ENCODE assay signal across 24 cellular contexts in the genomic region with DNA sequence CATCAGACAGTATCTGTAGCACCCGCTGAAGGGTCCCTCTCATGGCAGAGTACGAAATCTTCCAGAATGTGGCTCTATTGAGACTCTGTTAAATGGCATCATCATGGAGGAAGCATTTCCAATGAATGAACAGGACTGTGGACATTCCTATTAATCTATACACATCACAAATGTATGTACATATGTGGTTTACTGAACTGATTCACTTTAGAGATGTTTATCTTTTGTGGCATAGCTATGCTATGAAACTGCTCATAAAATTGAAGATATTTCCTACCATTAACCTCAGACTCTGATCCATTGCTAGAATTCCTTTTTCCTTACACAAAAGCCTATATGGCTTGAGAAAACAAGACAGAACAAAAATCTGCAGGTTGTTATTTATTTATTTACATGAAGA.
A peak's percentile ranks its signal among the peaks of the same experiment; 100 is the strongest.
DNase-seq lines count a peak whose midpoint lies in the region; ATAC-seq, FAIRE-seq and TF ChIP-seq lines count a peak whose summit lies in the region.
"Had no signal": no experiment of that assay in that cellular context is flagged by ENCODE, and none has a peak within 500 bp of the region (broad histone marks: within the 10 kb centered on the region; RNA-seq: fewer than 3 reads in every experiment).

No MANE protein-coding gene starts in this region.

- intact Hi-C loops in Panc1 (cut with micrococcal nuclease; ENCODE audit: unreplicated experiment) = no loop called here
- intact Hi-C loops in transverse colon (cut with DNase I; ENCODE audit: low total_unique reads) = no loop called here

- H3K27me3 ChIP-seq in GM23248 (replicated peaks; ENCODE audit: insufficient read depth) = no peaks in the 10 kb centered on the region
- no peaks in the 10 kb centered on the region for H3K27me3 ChIP-seq in Panc1 (ENCODE audit: control insufficient read depth, insufficient read depth, low read length)
- H3K27me3 ChIP-seq in transverse colon = no peaks in the 10 kb centered on the region
- H3K27me3 ChIP-seq: neural progenitor cell had no signal

- H4K20me1 ChIP-seq in GM23248 (ENCODE audit: insufficient read depth) = no peaks in the 10 kb centered on the region

- 33% methylated on average over 2 of the region's 2 CpGs for WGBS in GM23248 (ENCODE audit: low coverage in 1 of 2, low lambda C conversion rate in 2 of 2, missing lambda C conversion rate in 2 of 2), 2 experiments
- WGBS in transverse colon (ENCODE audit: low coverage in 1 of 2), 2 donors = 69 to 84% methylated on average over 2 of the region's 2 CpGs

- H3K4me1 ChIP-seq in GM23248 (ENCODE audit: insufficient read depth) = no peaks in the 10 kb centered on the region
- H3K4me1 ChIP-seq in Panc1 (ENCODE audit: control insufficient read depth, insufficient read depth, low read length) = no peaks in the 10 kb centered on the region; the same call in 1 of the 2 replicates
- H3K4me1 ChIP-seq in transverse colon = no peaks in the 10 kb centered on the region
- H3K4me1 ChIP-seq: psoas muscle had no signal

- no TSS peak for BruUV-seq in Panc1 (replicated peaks; lab: Mats Ljungman, UMichigan)

- H3K79me2 ChIP-seq in GM23248 (ENCODE audit: insufficient read depth) = no peaks in the 10 kb centered on the region

- no peak overlapping the region for H3K27ac ChIP-seq in GM23248
- no peak overlapping the region for H3K27ac ChIP-seq in Panc1 (ENCODE audit: low read length)
- H3K27ac ChIP-seq in transverse colon = no peak overlapping the region
- H3K27ac ChIP-seq: KMS-11, neural progenitor cell, psoas muscle, RWPE1, skin epidermis had no signal

- CTCF ChIA-PET in Panc1 (lab: Charles Lee) = interaction anchor here (0.6 kb wide), 1 partner anchor 90 kb away, joined by 4 read pairs; no protein-coding TSS in a partner anchor

- no peak for TF ChIP-seq EP300 in transverse colon (IDR thresholded peaks at IDR 0.05; ENCODE audit: low read depth)

- H2AFZ ChIP-seq in GM23248 = no peak overlapping the region
- H2AFZ ChIP-seq: neural progenitor cell had no signal

- H3K36me3 ChIP-seq in GM23248 (ENCODE audit: low read depth) (no peaks in the 10 kb centered on the region), Panc1 (ENCODE audit: control insufficient read depth, insufficient read depth, low read length) (no peaks in the 10 kb centered on the region), transverse colon (no peaks in the 10 kb centered on the region)
- H3K36me3 ChIP-seq: neural progenitor cell had no signal

- peak; percentile 96 for ATAC-seq in Panc1
- no peak for ATAC-seq in GM21360 (IDR thresholded peaks at IDR 0.05; ENCODE audit: unreplicated experiment)
- ATAC-seq: left ventricle myocardium superior, mucosa of descending colon, psoas muscle had no signal

- TF ChIP-seq POLR2A in transverse colon (IDR thresholded peaks at IDR 0.05) = no peak

- H3K4me2 ChIP-seq in GM23248 (ENCODE audit: unreplicated experiment) = no peak overlapping the region
- H3K4me2 ChIP-seq: KMS-11 had no signal

- DNase-seq in GM23248 (peak; percentile 17), Panc1 (ENCODE audit: low read depth, low spot score) (peak; percentile 28), dedifferentiated amniotic fluid mesenchymal stem cell (ENCODE audit: extremely low spot score) (peak; percentile 31), urothelium cell line (ENCODE audit: low spot score) (peak; percentile 10), transverse colon (no peak), NCI-H1417 treated with DMSO at 0.1 percent for 48 hours (lab: John Stamatoyannopoulos, UW) (no peak)
- DNase-seq: activated CD4-positive, alpha-beta T cell treated with anti-CD3 and anti-CD28 coated beads for 1 hour; activated naive CD4-positive, alpha-beta T cell treated with anti-CD3 and anti-CD28 coated beads, Interleukin-2, amount 10 ng/mL, durations not matched to agents 7 days and 5 days; activated T-cell treated with anti-CD3 and anti-CD28 coated beads, Interleukin-2, amount 50 U/mL, for 48 hours; COR-L47; head of caudate nucleus; left ventricle myocardium superior; mucosa of descending colon; NCI-H1048; NCI-H2081; psoas muscle; stimulated activated CD4-positive, alpha-beta T cell treated with anti-CD3 and anti-CD28 coated beads, Interleukin-2, amount 100 ng/mL, for 24 hours; stimulated activated naive CD4-positive, alpha-beta T cell had no signal

- no peaks in the 10 kb centered on the region for H3F3A ChIP-seq in GM23248 (ENCODE audit: insufficient read depth)

- no peak overlapping the region for H3K9ac ChIP-seq in GM23248
- H3K9ac ChIP-seq: KMS-11, neural progenitor cell had no signal

- no peaks in the 10 kb centered on the region for H3K9me2 ChIP-seq in GM23248 (ENCODE audit: insufficient read depth)

- no peaks in the 10 kb centered on the region for H3K9me3 ChIP-seq in GM23248 (ENCODE audit: low read depth)
- no peaks in the 10 kb centered on the region for H3K9me3 ChIP-seq in Panc1 (ENCODE audit: control insufficient read depth, insufficient read depth, low read depth, low read length)
- no peaks in the 10 kb centered on the region for H3K9me3 ChIP-seq in transverse colon
- H3K9me3 ChIP-seq: mucosa of descending colon, psoas muscle had no signal

- no peak for FAIRE-seq in urothelium cell line (lab: Jason Lieb, UNC)
- FAIRE-seq: GM18507 had no signal

- in situ Hi-C loops in GM23248 (cut with MboI) (no loop called here), Panc1 (cut with HindIII; ENCODE audit: low pct_unique_long_range_greater_than_20kb, low sequenced_read_pairs) (no loop called here), transverse colon (cut with MboI; ENCODE audit: low pct_ligation_motif_present in 1 of 4, low pct_unique_long_range_greater_than_20kb in 1 of 4, low sequenced_read_pairs in 3 of 4) (no loop called here)

- POLR2A ChIA-PET in Panc1 (lab: Charles Lee) = no interaction called here

- TF ChIP-seq CTCF in Panc1 (IDR thresholded peaks at IDR 0.05) = no peak; the same call in 1 of the 2 replicates
- TF ChIP-seq CTCF in transverse colon (IDR thresholded peaks at IDR 0.05) = no peak

- no peak overlapping the region for H3K4me3 ChIP-seq in GM23248
- H3K4me3 ChIP-seq in Panc1 (ENCODE audit: low read depth in 2 of 2, low read length in 2 of 2) = no peak overlapping the region
- no peak overlapping the region for H3K4me3 ChIP-seq in transverse colon
- H3K4me3 ChIP-seq: mucosa of descending colon, neural progenitor cell, psoas muscle, skin epidermis had no signal

Comparison
In these comparisons a context has a peak if more than half of its experiments do, and no peak if none do; other contexts are left out.
1. DNase-seq: peak in GM23248 (single experiment), Panc1 (single experiment), dedifferentiated amniotic fluid mesenchymal stem cell (single experiment) and urothelium cell line (single experiment); none in transverse colon (single experiment) and NCI-H1417 treated with DMSO at 0.1 percent for 48 hours (single experiment).